Comparison of ENCODE assay signal across 9 cellular contexts in the genomic region with DNA sequence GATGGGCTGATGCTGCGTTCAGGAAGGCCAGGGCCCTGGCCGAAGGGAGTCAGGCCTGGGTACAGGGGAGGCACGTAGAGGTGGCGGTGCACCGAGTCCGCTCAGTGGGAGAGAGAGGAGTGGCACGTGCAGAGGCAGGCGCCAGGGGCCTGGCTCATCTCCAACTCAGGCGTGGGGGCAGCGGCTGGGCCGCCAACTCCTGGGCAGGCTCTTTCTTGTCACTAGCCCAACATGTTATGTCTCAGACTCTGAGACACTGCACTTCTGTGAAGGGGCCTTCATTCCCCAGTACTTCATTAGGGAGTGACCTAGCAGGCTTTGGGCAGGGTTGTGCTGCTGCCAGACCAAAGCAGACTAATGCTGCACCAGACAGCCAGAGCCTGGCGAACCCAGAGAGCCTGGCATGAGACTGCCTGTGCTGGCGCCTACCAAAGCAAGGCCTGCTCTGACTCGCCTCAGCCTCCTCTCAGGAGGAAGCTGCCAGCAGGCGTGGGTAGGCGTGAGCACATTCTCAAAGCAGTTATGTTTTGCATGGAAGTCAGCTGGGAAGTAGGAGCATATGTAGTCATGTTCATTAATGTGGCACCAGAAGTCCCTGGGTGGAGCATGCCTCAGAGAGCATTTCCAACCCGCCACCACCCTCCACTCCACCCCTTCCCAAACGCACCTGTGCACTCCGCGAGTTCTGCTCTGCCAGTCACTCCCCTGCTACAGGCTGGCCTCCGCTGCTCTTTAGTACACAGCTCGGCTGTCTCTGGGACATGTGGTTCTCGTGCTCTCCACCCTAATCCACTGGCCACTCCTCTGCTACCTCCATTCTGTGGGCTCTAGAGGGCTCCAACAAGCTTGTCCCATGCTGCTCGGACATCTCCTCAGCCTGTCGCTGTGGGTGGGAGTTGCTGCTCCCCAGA. TPM values are rescaled to one million over a fixed set of nuclear protein-coding genes. Genes with fewer than 3 reads are reported as not detected.
DNase-seq lines count a peak whose midpoint lies in the region; ATAC-seq, FAIRE-seq and TF ChIP-seq lines count a peak whose summit lies in the region.
"Had no signal": no experiment of that assay in that cellular context is flagged by ENCODE, and none has a peak within 500 bp of the region (broad histone marks: within the 10 kb centered on the region; RNA-seq: fewer than 3 reads in every experiment).

No MANE protein-coding gene starts in this region.

- in situ Hi-C loops in Panc1 (cut with HindIII; ENCODE audit: low pct_unique_long_range_greater_than_20kb, low sequenced_read_pairs): no loop called here

- H3K27ac ChIP-seq in Panc1 (ENCODE audit: low read length): no peak overlapping the region
- H3K27ac ChIP-seq in effector memory CD4-positive, alpha-beta T cell (ENCODE audit: insufficient read depth, low read length, poor library complexity, severe bottlenecking): no peak overlapping the region

- peak; percentile 31; the same call in 1 of the 2 replicates for ATAC-seq in Panc1

- no peak for TF ChIP-seq POLR2A in H54 (IDR thresholded peaks at IDR 0.05; ENCODE audit: low read depth, low read length)

- POLR2A ChIA-PET in Panc1 (lab: Charles Lee): no interaction called here

- H3K4me3 ChIP-seq in Panc1 (ENCODE audit: low read depth in 2 of 2, low read length in 2 of 2) (no peak overlapping the region), foreskin fibroblast (ENCODE audit: low read depth in 1 of 2, low read length in 2 of 2) (no peak overlapping the region)
- no peak overlapping the region for H3K4me3 ChIP-seq in effector memory CD4-positive, alpha-beta T cell (ENCODE audit: insufficient read depth, low read depth, low read length, poor library complexity, severe bottlenecking)

- CTCF ChIA-PET in Panc1 (lab: Charles Lee): no interaction called here

- no peaks in the 10 kb centered on the region for H3K9me3 ChIP-seq in Panc1 (ENCODE audit: control insufficient read depth, insufficient read depth, low read depth, low read length)
- no peaks in the 10 kb centered on the region for H3K9me3 ChIP-seq in effector memory CD4-positive, alpha-beta T cell (ENCODE audit: control insufficient read depth, low read length)

- no peaks in the 10 kb centered on the region for H3K36me3 ChIP-seq in Panc1 (ENCODE audit: control insufficient read depth, insufficient read depth, low read length)
- H3K36me3 ChIP-seq in effector memory CD4-positive, alpha-beta T cell (ENCODE audit: control insufficient read depth, insufficient read depth, low read length): peaks cover 4% of the 10 kb centered on the region

- intact Hi-C loops in Panc1 (cut with micrococcal nuclease; ENCODE audit: unreplicated experiment): no loop called here
- intact Hi-C loops in posterior cingulate gyrus (cut with DNase I): no loop called here

- no TSS peak for BruUV-seq in Panc1 (replicated peaks; lab: Mats Ljungman, UMichigan)

- H3K27me3 ChIP-seq in Panc1 (ENCODE audit: control insufficient read depth, insufficient read depth, low read length): no peaks in the 10 kb centered on the region
- H3K27me3 ChIP-seq in effector memory CD4-positive, alpha-beta T cell (replicated peaks; ENCODE audit: control insufficient read depth, insufficient read depth, low read length, poor library complexity, severe bottlenecking): no peaks in the 10 kb centered on the region

- no peak for TF ChIP-seq CTCF in Panc1 (IDR thresholded peaks at IDR 0.05)
- TF ChIP-seq CTCF in foreskin fibroblast (IDR thresholded peaks at IDR 0.05; ENCODE audit: low read depth, low read length): no peak

- peaks cover 10% of the 10 kb centered on the region for H3K4me1 ChIP-seq in Panc1 (ENCODE audit: control insufficient read depth, insufficient read depth, low read length)
- no peaks in the 10 kb centered on the region for H3K4me1 ChIP-seq in effector memory CD4-positive, alpha-beta T cell (ENCODE audit: control insufficient read depth, insufficient read depth, low read length, poor library complexity, severe bottlenecking)

- DNase-seq in H54 (ENCODE audit: insufficient read length, low spot score) (no peak), Panc1 (ENCODE audit: low read depth, low spot score) (no peak), foreskin fibroblast (peak; percentile 86 to 93), posterior cingulate gyrus (peak; percentile 39 to 97 (median 82)), dedifferentiated amniotic fluid mesenchymal stem cell (ENCODE audit: extremely low spot score) (no peak), HTR-8/SVneo (ENCODE audit: insufficient read length, low spot score) (no peak), NCI-H1048 (lab: John Stamatoyannopoulos, UW) (no peak)
- no peak for DNase-seq in effector memory CD4-positive, alpha-beta T cell

- FAIRE-seq in H54 (lab: Jason Lieb, UNC) (peak; percentile 83), HTR-8/SVneo (lab: Jason Lieb, UNC) (no peak)
- FAIRE-seq: islet of Langerhans had no signal

RNA-seq across cellular contexts. Expression of a gene that starts 9.7 kb away (rescaled TPM):
- total RNA-seq in Panc1 (2021; ENCODE audit: unreplicated experiment): 436 TPM
- polyA plus RNA-seq in Panc1 (2012; ENCODE audit: insufficient read length): 1,631 TPM

RNA-seq across cellular contexts. Expression of a gene that starts 16.0 kb away (rescaled TPM):
- 22.9 TPM for total RNA-seq in Panc1 (2021; ENCODE audit: unreplicated experiment)
- polyA plus RNA-seq in Panc1 (2012; ENCODE audit: insufficient read length): 23.8 TPM

RNA-seq across cellular contexts. Expression of a gene that starts 49.5 kb away (rescaled TPM):
- total RNA-seq in Panc1 (2021; ENCODE audit: unreplicated experiment): 22.5 TPM
- 9.1 TPM for polyA plus RNA-seq in Panc1 (2012; ENCODE audit: insufficient read length)

RNA-seq across cellular contexts. Expression of a gene that starts 49.8 kb away (rescaled TPM):
- total RNA-seq in Panc1 (2021; ENCODE audit: unreplicated experiment): 42.2 TPM
- polyA plus RNA-seq in Panc1 (2012; ENCODE audit: insufficient read length): 34.1 TPM

Comparison
In these comparisons a context has a peak if more than half of its experiments do, and no peak if none do; other contexts are left out.
1. DNase-seq: peak in foreskin fibroblast (2 of 2) and posterior cingulate gyrus (10 of 10); none in H54 (single experiment), Panc1 (single experiment), dedifferentiated amniotic fluid mesenchymal stem cell (single experiment), HTR-8/SVneo (single experiment), effector memory CD4-positive, alpha-beta T cell (0 of 3) and NCI-H1048 (single experiment).